ENCODE assay signal across 16 cellular contexts in the genomic region with DNA sequence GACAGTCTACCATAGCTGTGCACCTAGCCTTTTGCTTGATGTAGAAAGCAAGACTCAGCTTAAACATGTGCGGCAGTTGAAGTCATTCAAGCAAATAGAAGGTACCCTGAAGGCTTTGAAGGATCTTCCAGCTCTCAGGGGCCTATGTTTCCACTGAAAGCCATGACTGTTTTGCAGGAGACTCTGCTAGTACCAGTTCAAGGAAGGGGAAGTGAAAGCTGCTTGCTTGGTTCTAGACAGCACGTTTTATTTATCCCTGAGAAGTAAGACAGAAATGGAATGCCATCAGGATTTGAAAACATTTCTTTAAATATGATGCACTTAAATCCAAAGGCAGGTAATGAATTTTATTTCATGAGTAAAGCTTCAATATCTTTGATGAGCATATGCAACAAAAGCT.
A peak's percentile ranks its signal among the peaks of the same experiment; 100 is the strongest.
DNase-seq lines count a peak whose midpoint lies in the region; ATAC-seq, FAIRE-seq and TF ChIP-seq lines count a peak whose summit lies in the region.
"Had no signal": no experiment of that assay in that cellular context is flagged by ENCODE, and none has a peak within 500 bp of the region (broad histone marks: within the 10 kb centered on the region; RNA-seq: fewer than 3 reads in every experiment).

No MANE protein-coding gene starts in this region.

- TF ChIP-seq CTCF in osteocyte (IDR thresholded peaks at IDR 0.05) (no peak), chondrocyte (IDR thresholded peaks at IDR 0.05) (no peak)

- FAIRE-seq in small intestine (lab: Jason Lieb, UNC), result no peak

- H3K9me3 Mint-ChIP-seq in osteocyte (ENCODE audit: unreplicated experiment) (peaks cover 3% of the 10 kb centered on the region), chondrocyte (ENCODE audit: low read depth) (no peaks in the 10 kb centered on the region)

- H3K36me3 ChIP-seq in small intestine (ENCODE audit: control insufficient read depth in 2 of 2, insufficient read depth in 2 of 2, low read length in 2 of 2), result no peaks in the 10 kb centered on the region

- no peak overlapping the region for H3K27ac Mint-ChIP-seq in osteocyte (ENCODE audit: unreplicated experiment)
- H3K27ac Mint-ChIP-seq in chondrocyte (ENCODE audit: unreplicated experiment), result no peak overlapping the region
- H3K27ac Mint-ChIP-seq: activated CD8-positive, alpha-beta T cell treated with anti-CD3 and anti-CD28 coated beads, Interleukin-2, amount 10 ng/mL, durations not matched to agents 7 days and 5 days; activated naive CD8-positive, alpha-beta T cell had no signal

- H3K4me3 Mint-ChIP-seq in osteocyte (ENCODE audit: unreplicated experiment) (no peak overlapping the region), chondrocyte (ENCODE audit: unreplicated experiment) (no peak overlapping the region)
- H3K4me3 Mint-ChIP-seq: activated CD8-positive, alpha-beta T cell treated with anti-CD3 and anti-CD28 coated beads, Interleukin-2, amount 10 ng/mL, durations not matched to agents 7 days and 5 days; activated naive CD8-positive, alpha-beta T cell had no signal

- H3K4me1 ChIP-seq in small intestine (ENCODE audit: control insufficient read depth in 2 of 2, insufficient read depth in 1 of 2, low read depth in 1 of 2, low read length in 1 of 2), result no peaks in the 10 kb centered on the region
- H3K4me1 ChIP-seq: parathyroid adenoma had no signal

- no peak overlapping the region for H3K27ac ChIP-seq in small intestine (ENCODE audit: low read depth in 1 of 2, low read length in 1 of 2)
- H3K27ac ChIP-seq: parathyroid adenoma had no signal

- H3K27me3 Mint-ChIP-seq in osteocyte (ENCODE audit: unreplicated experiment), result no peaks in the 10 kb centered on the region
- peaks cover 3% of the 10 kb centered on the region for H3K27me3 Mint-ChIP-seq in chondrocyte (ENCODE audit: low read depth)

- no peaks in the 10 kb centered on the region for H3K9me3 ChIP-seq in small intestine (ENCODE audit: control insufficient read depth, low read depth)

- WGBS in small intestine, 3 donors, result 66 to 85% (median 70%) methylated on average over 2 of the region's 2 CpGs

- no peak overlapping the region for H3K4me3 ChIP-seq in small intestine (ENCODE audit: low read depth in 1 of 2, low read length in 2 of 2)

- H3K4me1 Mint-ChIP-seq in osteocyte (ENCODE audit: unreplicated experiment) (peaks cover 5% of the 10 kb centered on the region), chondrocyte (ENCODE audit: low read depth) (peaks cover 3% of the 10 kb centered on the region)

- DNase-seq in germinal center (ENCODE audit: low spot score) (peak; percentile 19), osteocyte (ENCODE audit: extremely low spot score, unreplicated experiment) (no peak), chondrocyte (ENCODE audit: low spot score) (no peak), A172 (ENCODE audit: low spot score) (no peak), small intestine (no peak)
- DNase-seq: activated CD8-positive, alpha-beta T cell treated with anti-CD3 and anti-CD28 coated beads, Interleukin-2, amount 10 ng/mL, durations not matched to agents 7 days and 5 days; mesenchymal stem cell; OCI-M1; stimulated activated CD4-positive, alpha-beta T cell treated with anti-CD3 and anti-CD28 coated beads, Interleukin-2, amount 100 ng/mL, for 24 hours had no signal

- peak; percentile 53 for ATAC-seq in GM18868 (IDR thresholded peaks at IDR 0.05; ENCODE audit: unreplicated experiment)
- ATAC-seq in GM21576 (IDR thresholded peaks at IDR 0.05; ENCODE audit: unreplicated experiment), result peak; percentile 46
- peak; percentile 51 for ATAC-seq in HG03354 (IDR thresholded peaks at IDR 0.05; ENCODE audit: poor library complexity, severe bottlenecking, unreplicated experiment)
- ATAC-seq: activated CD8-positive, alpha-beta T cell treated with anti-CD3 and anti-CD28 coated beads, Interleukin-2, amount 10 ng/mL, durations not matched to agents 7 days and 5 days; esophagus mucosa; HCT116 had no signal

- H3K27me3 ChIP-seq in small intestine (ENCODE audit: control insufficient read depth in 2 of 2, insufficient read depth in 2 of 2, low read length in 2 of 2), result no peaks in the 10 kb centered on the region

- H3K36me3 Mint-ChIP-seq in osteocyte (ENCODE audit: unreplicated experiment) (peaks cover 3% of the 10 kb centered on the region), chondrocyte (ENCODE audit: low read depth) (peaks cover 2% of the 10 kb centered on the region)
- H3K36me3 Mint-ChIP-seq: activated naive CD8-positive, alpha-beta T cell had no signal
